In genomic region chr18:48889115-48889941, GRCh38 we compare ENCODE assay signal across 12 cellular contexts.
DNase-seq lines count a peak whose midpoint lies in the region; ATAC-seq, FAIRE-seq and TF ChIP-seq lines count a peak whose summit lies in the region.
"Had no signal": no experiment of that assay in that cellular context is flagged by ENCODE, and none has a peak within 500 bp of the region (broad histone marks: within the 10 kb centered on the region; RNA-seq: fewer than 3 reads in every experiment).

No MANE protein-coding gene starts in this region.

- H3K36me3 Mint-ChIP-seq in activated B cell treated with CpG ODN at 0.5 μM for 24 hours (ENCODE audit: low read depth) = no peaks in the 10 kb centered on the region
- H3K36me3 Mint-ChIP-seq: natural killer cell treated with Interleukin-12 subunit alpha and Interleukin-12 subunit beta and Interleukin-15 and Interleukin-18, amount 100 ng/mL, for 72 hours had no signal

- intact Hi-C loops in activated B cell treated with CpG ODN at 0.5 μM for 24 hours (cut with micrococcal nuclease) = no loop called here
- intact Hi-C loops in testis (cut with DNase I; ENCODE audit: low total_unique reads) = no loop called here

- no peak overlapping the region for H3K4me3 Mint-ChIP-seq in activated B cell treated with CpG ODN at 0.5 μM for 24 hours
- H3K4me3 Mint-ChIP-seq: natural killer cell treated with Interleukin-12 subunit alpha and Interleukin-12 subunit beta and Interleukin-15 and Interleukin-18, amount 100 ng/mL, for 72 hours had no signal

- CTCF ChIA-PET in activated B cell treated with CpG ODN at 0.5 μM for 24 hours (lab: Charles Lee) = no interaction called here

- no peaks in the 10 kb centered on the region for H3K4me1 Mint-ChIP-seq in activated B cell treated with CpG ODN at 0.5 μM for 24 hours

- H3K9me3 Mint-ChIP-seq in activated B cell treated with CpG ODN at 0.5 μM for 24 hours = no peaks in the 10 kb centered on the region
- H3K9me3 Mint-ChIP-seq: natural killer cell treated with Interleukin-12 subunit alpha and Interleukin-12 subunit beta and Interleukin-15 and Interleukin-18, amount 100 ng/mL, for 72 hours had no signal

- H3K36me3 ChIP-seq in testis (ENCODE audit: low read depth, missing control alignments) = no peaks in the 10 kb centered on the region

- no peak for FAIRE-seq in frontal cortex (lab: Jason Lieb, UNC)

- DNase-seq in activated B cell treated with CpG ODN at 0.5 μM for 24 hours (peak; percentile 14), frontal cortex (ENCODE audit: low spot score in 2 of 2) (peak; percentile 50 to 65), midbrain (lab: John Stamatoyannopoulos, UW) (peak; percentile 38), testis (peak; percentile 68)
- no peak for DNase-seq in activated T-cell treated with anti-CD3 and anti-CD28 coated beads, Interleukin-2, amount 50 U/mL, for 48 hours
- DNase-seq: DMS153; effector memory CD4-positive, alpha-beta T cell; NCI-H1694 treated with DMSO at 0.1 percent for 48 hours; stimulated activated CD4-positive, alpha-beta T cell treated with anti-CD3 and anti-CD28 coated beads, Interleukin-4, amount 100 ng/mL, for 24 hours had no signal

- WGBS in testis, 2 donors = 53 to 65% methylated on average over 3 to 18 of the region's 18 CpGs

- no peak overlapping the region for H3K4me3 ChIP-seq in testis

- TF ChIP-seq POLR2A in testis (IDR thresholded peaks at IDR 0.05) = no peak

- peaks cover 6% of the 10 kb centered on the region for H3K4me1 ChIP-seq in testis

- ATAC-seq in activated B cell treated with CpG ODN at 0.5 μM for 24 hours (ENCODE audit: low read depth) = no peak
- ATAC-seq in GM21515 (IDR thresholded peaks at IDR 0.05; ENCODE audit: unreplicated experiment) = no peak
- ATAC-seq in GM18907 (IDR thresholded peaks at IDR 0.05; ENCODE audit: unreplicated experiment) = no peak
- ATAC-seq: natural killer cell treated with Interleukin-12 subunit alpha and Interleukin-12 subunit beta and Interleukin-15 and Interleukin-18, amount 100 ng/mL, for 72 hours had no signal

- no peak overlapping the region for H3K27ac Mint-ChIP-seq in activated B cell treated with CpG ODN at 0.5 μM for 24 hours

- no peaks in the 10 kb centered on the region for H3K27me3 Mint-ChIP-seq in activated B cell treated with CpG ODN at 0.5 μM for 24 hours
- H3K27me3 Mint-ChIP-seq: natural killer cell treated with Interleukin-12 subunit alpha and Interleukin-12 subunit beta and Interleukin-15 and Interleukin-18, amount 100 ng/mL, for 72 hours had no signal

- TF ChIP-seq CTCF in activated B cell treated with CpG ODN at 0.5 μM for 24 hours (IDR thresholded peaks at IDR 0.05) = no peak
- no peak for TF ChIP-seq CTCF in testis (IDR thresholded peaks at IDR 0.05)

- no peaks in the 10 kb centered on the region for H3K9me3 ChIP-seq in testis

- H3K27ac ChIP-seq in testis = no peak overlapping the region

- no peaks in the 10 kb centered on the region for H3K27me3 ChIP-seq in testis

- POLR2A ChIA-PET in activated B cell treated with CpG ODN at 0.5 μM for 24 hours (lab: Charles Lee) = no interaction called here

Comparison
In these comparisons a context has a peak if more than half of its experiments do, and no peak if none do; other contexts are left out.
1. DNase-seq: peak in activated B cell treated with CpG ODN at 0.5 μM for 24 hours (single experiment), frontal cortex (2 of 2), midbrain (single experiment) and testis (single experiment); none in activated T-cell treated with anti-CD3 and anti-CD28 coated beads, Interleukin-2, amount 50 U/mL, for 48 hours (0 of 2).